Comparison of ENCODE assay signal across 2 cellular contexts in genomic region chr15:69394556-69395282, GRCh38.
TF ChIP-seq lines count a peak whose summit lies in the region.

No MANE protein-coding gene starts in this region.

TF ChIP-seq in GM23338, 12 proteins besides CTCF, POLR2A, EP300 and RAD21:
- TF ChIP-seq NANOG (IDR thresholded peaks at IDR 0.05; ENCODE audit: borderline replicate concordance): no peak
- no peak for TF ChIP-seq STAT1 (IDR thresholded peaks at IDR 0.05; ENCODE audit: unreplicated experiment)
- no peak for TF ChIP-seq CREB1 (CRISPR knock-in tag; IDR thresholded peaks at IDR 0.05; ENCODE audit: low read depth)
- TF ChIP-seq ZNF114 (CRISPR knock-in tag; IDR thresholded peaks at IDR 0.05): no peak
- no peak for TF ChIP-seq EZH2 (IDR thresholded peaks at IDR 0.05; ENCODE audit: low read depth, unreplicated experiment)
- TF ChIP-seq, protein P1, sequence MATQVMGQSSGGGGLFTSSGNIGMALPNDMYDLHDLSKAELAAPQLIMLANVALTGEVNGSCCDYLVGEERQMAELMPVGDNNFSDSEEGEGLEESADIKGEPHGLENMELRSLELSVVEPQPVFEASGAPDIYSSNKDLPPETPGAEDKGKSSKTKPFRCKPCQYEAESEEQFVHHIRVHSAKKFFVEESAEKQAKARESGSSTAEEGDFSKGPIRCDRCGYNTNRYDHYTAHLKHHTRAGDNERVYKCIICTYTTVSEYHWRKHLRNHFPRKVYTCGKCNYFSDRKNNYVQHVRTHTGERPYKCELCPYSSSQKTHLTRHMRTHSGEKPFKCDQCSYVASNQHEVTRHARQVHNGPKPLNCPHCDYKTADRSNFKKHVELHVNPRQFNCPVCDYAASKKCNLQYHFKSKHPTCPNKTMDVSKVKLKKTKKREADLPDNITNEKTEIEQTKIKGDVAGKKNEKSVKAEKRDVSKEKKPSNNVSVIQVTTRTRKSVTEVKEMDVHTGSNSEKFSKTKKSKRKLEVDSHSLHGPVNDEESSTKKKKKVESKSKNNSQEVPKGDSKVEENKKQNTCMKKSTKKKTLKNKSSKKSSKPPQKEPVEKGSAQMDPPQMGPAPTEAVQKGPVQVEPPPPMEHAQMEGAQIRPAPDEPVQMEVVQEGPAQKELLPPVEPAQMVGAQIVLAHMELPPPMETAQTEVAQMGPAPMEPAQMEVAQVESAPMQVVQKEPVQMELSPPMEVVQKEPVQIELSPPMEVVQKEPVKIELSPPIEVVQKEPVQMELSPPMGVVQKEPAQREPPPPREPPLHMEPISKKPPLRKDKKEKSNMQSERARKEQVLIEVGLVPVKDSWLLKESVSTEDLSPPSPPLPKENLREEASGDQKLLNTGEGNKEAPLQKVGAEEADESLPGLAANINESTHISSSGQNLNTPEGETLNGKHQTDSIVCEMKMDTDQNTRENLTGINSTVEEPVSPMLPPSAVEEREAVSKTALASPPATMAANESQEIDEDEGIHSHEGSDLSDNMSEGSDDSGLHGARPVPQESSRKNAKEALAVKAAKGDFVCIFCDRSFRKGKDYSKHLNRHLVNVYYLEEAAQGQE (IDR thresholded peaks at IDR 0.05; ENCODE audit: unreplicated experiment): no peak
- no peak for TF ChIP-seq POLR2AphosphoS5 (IDR thresholded peaks at IDR 0.05; ENCODE audit: low read depth)
- no peak for TF ChIP-seq ZNF331 (CRISPR knock-in tag; IDR thresholded peaks at IDR 0.05; ENCODE audit: low read depth)

TF ChIP-seq in HepG2, 621 proteins besides CTCF, POLR2A, EP300 and RAD21 (continues in another document):
- no peak for TF ChIP-seq ZNF773 (CRISPR knock-in tag; IDR thresholded peaks at IDR 0.05; ENCODE audit: borderline replicate concordance)
- TF ChIP-seq, protein P2, sequence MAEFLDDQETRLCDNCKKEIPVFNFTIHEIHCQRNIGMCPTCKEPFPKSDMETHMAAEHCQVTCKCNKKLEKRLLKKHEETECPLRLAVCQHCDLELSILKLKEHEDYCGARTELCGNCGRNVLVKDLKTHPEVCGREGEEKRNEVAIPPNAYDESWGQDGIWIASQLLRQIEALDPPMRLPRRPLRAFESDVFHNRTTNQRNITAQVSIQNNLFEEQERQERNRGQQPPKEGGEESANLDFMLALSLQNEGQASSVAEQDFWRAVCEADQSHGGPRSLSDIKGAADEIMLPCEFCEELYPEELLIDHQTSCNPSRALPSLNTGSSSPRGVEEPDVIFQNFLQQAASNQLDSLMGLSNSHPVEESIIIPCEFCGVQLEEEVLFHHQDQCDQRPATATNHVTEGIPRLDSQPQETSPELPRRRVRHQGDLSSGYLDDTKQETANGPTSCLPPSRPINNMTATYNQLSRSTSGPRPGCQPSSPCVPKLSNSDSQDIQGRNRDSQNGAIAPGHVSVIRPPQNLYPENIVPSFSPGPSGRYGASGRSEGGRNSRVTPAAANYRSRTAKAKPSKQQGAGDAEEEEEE (CRISPR knock-in tag; IDR thresholded peaks at IDR 0.05; ENCODE audit: borderline replicate concordance): no peak
- TF ChIP-seq MTF1 (CRISPR knock-in tag; IDR thresholded peaks at IDR 0.05): no peak
- TF ChIP-seq RCOR2 (CRISPR knock-in tag; IDR thresholded peaks at IDR 0.05): no peak
- TF ChIP-seq, protein P3, sequence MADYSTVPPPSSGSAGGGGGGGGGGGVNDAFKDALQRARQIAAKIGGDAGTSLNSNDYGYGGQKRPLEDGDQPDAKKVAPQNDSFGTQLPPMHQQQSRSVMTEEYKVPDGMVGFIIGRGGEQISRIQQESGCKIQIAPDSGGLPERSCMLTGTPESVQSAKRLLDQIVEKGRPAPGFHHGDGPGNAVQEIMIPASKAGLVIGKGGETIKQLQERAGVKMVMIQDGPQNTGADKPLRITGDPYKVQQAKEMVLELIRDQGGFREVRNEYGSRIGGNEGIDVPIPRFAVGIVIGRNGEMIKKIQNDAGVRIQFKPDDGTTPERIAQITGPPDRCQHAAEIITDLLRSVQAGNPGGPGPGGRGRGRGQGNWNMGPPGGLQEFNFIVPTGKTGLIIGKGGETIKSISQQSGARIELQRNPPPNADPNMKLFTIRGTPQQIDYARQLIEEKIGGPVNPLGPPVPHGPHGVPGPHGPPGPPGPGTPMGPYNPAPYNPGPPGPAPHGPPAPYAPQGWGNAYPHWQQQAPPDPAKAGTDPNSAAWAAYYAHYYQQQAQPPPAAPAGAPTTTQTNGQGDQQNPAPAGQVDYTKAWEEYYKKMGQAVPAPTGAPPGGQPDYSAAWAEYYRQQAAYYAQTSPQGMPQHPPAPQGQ (CRISPR knock-in tag; IDR thresholded peaks at IDR 0.05; ENCODE audit: borderline replicate concordance): no peak
- no peak for TF ChIP-seq SMARCC2 (IDR thresholded peaks at IDR 0.05)
- no peak for TF ChIP-seq ATRX (CRISPR knock-in tag; IDR thresholded peaks at IDR 0.05; ENCODE audit: borderline replicate concordance)
- TF ChIP-seq STAG1 (CRISPR knock-in tag; IDR thresholded peaks at IDR 0.05): peak; percentile 90
- TF ChIP-seq, protein P4, sequence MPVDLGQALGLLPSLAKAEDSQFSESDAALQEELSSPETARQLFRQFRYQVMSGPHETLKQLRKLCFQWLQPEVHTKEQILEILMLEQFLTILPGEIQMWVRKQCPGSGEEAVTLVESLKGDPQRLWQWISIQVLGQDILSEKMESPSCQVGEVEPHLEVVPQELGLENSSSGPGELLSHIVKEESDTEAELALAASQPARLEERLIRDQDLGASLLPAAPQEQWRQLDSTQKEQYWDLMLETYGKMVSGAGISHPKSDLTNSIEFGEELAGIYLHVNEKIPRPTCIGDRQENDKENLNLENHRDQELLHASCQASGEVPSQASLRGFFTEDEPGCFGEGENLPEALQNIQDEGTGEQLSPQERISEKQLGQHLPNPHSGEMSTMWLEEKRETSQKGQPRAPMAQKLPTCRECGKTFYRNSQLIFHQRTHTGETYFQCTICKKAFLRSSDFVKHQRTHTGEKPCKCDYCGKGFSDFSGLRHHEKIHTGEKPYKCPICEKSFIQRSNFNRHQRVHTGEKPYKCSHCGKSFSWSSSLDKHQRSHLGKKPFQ (CRISPR knock-in tag; IDR thresholded peaks at IDR 0.05; ENCODE audit: insufficient replicate concordance): no peak
- no peak for TF ChIP-seq ZNF205 (CRISPR knock-in tag; IDR thresholded peaks at IDR 0.05)
- TF ChIP-seq GABPA (IDR thresholded peaks at IDR 0.05; ENCODE audit: low read depth, low read length): no peak
- TF ChIP-seq GABPA (CRISPR knock-in tag; IDR thresholded peaks at IDR 0.05; ENCODE audit: low read depth): no peak
- TF ChIP-seq PHF5A (CRISPR knock-in tag; IDR thresholded peaks at IDR 0.05; ENCODE audit: low read depth, unreplicated experiment): no peak
- no peak for TF ChIP-seq SATB2 (CRISPR knock-in tag; IDR thresholded peaks at IDR 0.05)
- peak; percentile 70 for TF ChIP-seq RBM39 (IDR thresholded peaks at IDR 0.05; ENCODE audit: low read depth, low read length, poor library complexity, severe bottlenecking)
- no peak for TF ChIP-seq SMYD3 (CRISPR knock-in tag; IDR thresholded peaks at IDR 0.05)
- peak; percentile 78; the same call in 1 of the 2 replicates for TF ChIP-seq KDM2A (CRISPR knock-in tag; IDR thresholded peaks at IDR 0.05; ENCODE audit: borderline replicate concordance, low read depth)
- no peak for TF ChIP-seq ARNT2 (CRISPR knock-in tag; IDR thresholded peaks at IDR 0.05; ENCODE audit: low read depth)
- TF ChIP-seq ZNF768 (CRISPR knock-in tag; IDR thresholded peaks at IDR 0.05): 0 out of 2 replicates have a peak, but pooled peaks have one; percentile 18
- TF ChIP-seq HNF1A (IDR thresholded peaks at IDR 0.05; ENCODE audit: low read depth): no peak
- no peak for TF ChIP-seq HNF1A (CRISPR knock-in tag; IDR thresholded peaks at IDR 0.05; ENCODE audit: borderline replicate concordance)
- no peak for TF ChIP-seq THRA (CRISPR knock-in tag; IDR thresholded peaks at IDR 0.05; ENCODE audit: borderline replicate concordance)
- no peak for TF ChIP-seq ZNF724P (CRISPR knock-in tag; IDR thresholded peaks at IDR 0.05; ENCODE audit: borderline replicate concordance)
- TF ChIP-seq CC2D1A (CRISPR knock-in tag; IDR thresholded peaks at IDR 0.05): no peak
- TF ChIP-seq HHEX (CRISPR knock-in tag; IDR thresholded peaks at IDR 0.05): no peak
- TF ChIP-seq KAT2B (IDR thresholded peaks at IDR 0.05; ENCODE audit: borderline replicate concordance, low read depth, low read length): no peak
- no peak for TF ChIP-seq SMAD9 (CRISPR knock-in tag; IDR thresholded peaks at IDR 0.05)
- TF ChIP-seq PCBP1 (IDR thresholded peaks at IDR 0.05; ENCODE audit: borderline replicate concordance, low read depth, low read length): no peak
- no peak for TF ChIP-seq NFATC3 (CRISPR knock-in tag; IDR thresholded peaks at IDR 0.05)
- TF ChIP-seq HNRNPL (IDR thresholded peaks at IDR 0.05; ENCODE audit: low read depth, low read length): no peak
- TF ChIP-seq CHD2 (IDR thresholded peaks at IDR 0.05; ENCODE audit: low read depth, low read length): no peak
- TF ChIP-seq KDM3A (CRISPR knock-in tag; IDR thresholded peaks at IDR 0.05; ENCODE audit: low read depth): peak; percentile 43; the same call in 1 of the 2 replicates
- TF ChIP-seq SAFB2 (CRISPR knock-in tag; IDR thresholded peaks at IDR 0.05; ENCODE audit: borderline replicate concordance, low read depth): no peak
- TF ChIP-seq, protein P5, sequence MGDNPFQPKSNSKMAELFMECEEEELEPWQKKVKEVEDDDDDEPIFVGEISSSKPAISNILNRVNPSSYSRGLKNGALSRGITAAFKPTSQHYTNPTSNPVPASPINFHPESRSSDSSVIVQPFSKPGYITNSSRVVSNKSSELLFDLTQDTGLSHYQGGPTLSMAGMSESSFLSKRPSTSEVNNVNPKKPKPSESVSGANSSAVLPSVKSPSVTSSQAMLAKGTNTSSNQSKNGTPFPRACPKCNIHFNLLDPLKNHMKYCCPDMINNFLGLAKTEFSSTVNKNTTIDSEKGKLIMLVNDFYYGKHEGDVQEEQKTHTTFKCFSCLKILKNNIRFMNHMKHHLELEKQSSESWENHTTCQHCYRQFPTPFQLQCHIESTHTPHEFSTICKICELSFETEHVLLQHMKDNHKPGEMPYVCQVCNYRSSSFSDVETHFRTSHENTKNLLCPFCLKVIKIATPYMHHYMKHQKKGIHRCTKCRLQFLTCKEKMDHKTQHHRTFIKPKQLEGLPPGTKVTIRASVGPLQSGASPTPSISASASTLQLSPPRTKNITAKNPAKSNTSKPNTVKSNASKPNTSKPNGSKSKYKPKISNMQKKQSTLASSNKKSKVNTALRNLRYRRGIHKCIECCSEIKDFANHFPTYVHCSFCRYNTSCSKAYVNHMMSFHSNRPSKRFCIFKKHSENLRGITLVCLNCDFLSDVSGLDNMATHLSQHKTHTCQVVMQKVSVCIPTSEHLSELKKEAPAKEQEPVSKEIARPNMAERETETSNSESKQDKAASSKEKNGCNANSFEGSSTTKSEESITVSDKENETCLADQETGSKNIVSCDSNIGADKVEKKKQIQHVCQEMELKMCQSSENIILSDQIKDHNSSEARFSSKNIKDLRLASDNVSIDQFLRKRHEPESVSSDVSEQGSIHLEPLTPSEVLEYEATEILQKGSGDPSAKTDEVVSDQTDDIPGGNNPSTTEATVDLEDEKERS (CRISPR knock-in tag; IDR thresholded peaks at IDR 0.05): no peak
- TF ChIP-seq CBX2 (IDR thresholded peaks at IDR 0.05; ENCODE audit: low read depth, low read length): no peak
- TF ChIP-seq CBX2 (CRISPR knock-in tag; IDR thresholded peaks at IDR 0.05; ENCODE audit: low read depth): no peak
- no peak for TF ChIP-seq PAF1 (CRISPR knock-in tag; IDR thresholded peaks at IDR 0.05)
- TF ChIP-seq ZC3H13 (CRISPR knock-in tag; IDR thresholded peaks at IDR 0.05): no peak
- no peak for TF ChIP-seq ZBTB8A (CRISPR knock-in tag; IDR thresholded peaks at IDR 0.05; ENCODE audit: borderline replicate concordance, low read depth)
- peak; percentile 15; the same call in 1 of the 2 replicates for TF ChIP-seq ZNF788 (CRISPR knock-in tag; IDR thresholded peaks at IDR 0.05; ENCODE audit: borderline replicate concordance)
- TF ChIP-seq ZNF484 (CRISPR knock-in tag; IDR thresholded peaks at IDR 0.05; ENCODE audit: borderline replicate concordance, low read depth): no peak
- TF ChIP-seq TAF15 (IDR thresholded peaks at IDR 0.05; ENCODE audit: low read depth, low read length, poor library complexity, severe bottlenecking): no peak
- 0 out of 2 replicates have a peak, but pooled peaks have one; percentile 33 for TF ChIP-seq ZNF225 (CRISPR knock-in tag; IDR thresholded peaks at IDR 0.05)
- no peak for TF ChIP-seq RARA (CRISPR knock-in tag; IDR thresholded peaks at IDR 0.05)
- TF ChIP-seq ZSCAN9 (CRISPR knock-in tag; IDR thresholded peaks at IDR 0.05; ENCODE audit: borderline replicate concordance): no peak
- no peak for TF ChIP-seq MEF2D (CRISPR knock-in tag; IDR thresholded peaks at IDR 0.05)
